Comparison of ENCODE assay signal across 12 cellular contexts in the genomic region with DNA sequence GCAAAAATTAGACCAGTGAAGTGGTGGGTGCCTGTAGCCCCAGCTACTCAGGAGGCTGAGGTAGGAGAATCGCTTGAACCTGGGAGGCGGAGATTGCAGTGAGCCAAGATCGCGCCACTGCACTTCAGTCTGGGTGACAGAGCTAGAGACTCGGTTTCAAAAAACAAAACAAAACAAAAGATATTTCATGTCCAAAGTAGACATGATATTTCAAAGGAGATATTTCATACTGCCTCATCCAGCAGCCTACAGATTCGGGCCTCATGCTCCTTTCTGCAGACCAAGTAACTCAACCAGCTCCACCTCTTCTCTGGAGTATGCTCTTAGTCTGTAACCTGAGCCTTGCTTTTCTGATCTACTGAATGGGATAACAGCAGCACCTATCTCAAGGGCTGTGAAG. TPM values are rescaled to one million over a fixed set of nuclear protein-coding genes. Genes with fewer than 3 reads are reported as not detected.
A peak's percentile ranks its signal among the peaks of the same experiment; 100 is the strongest.
DNase-seq lines count a peak whose midpoint lies in the region; ATAC-seq lines count a peak whose summit lies in the region.
"Had no signal": no experiment of that assay in that cellular context is flagged by ENCODE, and none has a peak within 500 bp of the region (broad histone marks: within the 10 kb centered on the region; RNA-seq: fewer than 3 reads in every experiment).

No MANE protein-coding gene starts in this region.

- H3K4me3 Mint-ChIP-seq in activated T-cell treated with anti-CD3 and anti-CD28 coated beads, Interleukin-2, amount 50 U/mL, for 24 hours = no peak overlapping the region
- H3K4me3 Mint-ChIP-seq in activated T-cell treated with anti-CD3 and anti-CD28 coated beads, Interleukin-2, amount 50 U/mL, for 4 hours = no peak overlapping the region
- no peak overlapping the region for H3K4me3 Mint-ChIP-seq in stimulated activated effector memory CD8-positive, alpha-beta T cell treated with anti-CD3 and anti-CD28 coated beads, Interleukin-12 subunit alpha, Interleukin-12 subunit beta, amount 100 ng/mL, for 72 hours

- H3K27ac Mint-ChIP-seq in activated T-cell treated with anti-CD3 and anti-CD28 coated beads, Interleukin-2, amount 50 U/mL, for 24 hours = peak overlapping the region; percentile 72
- H3K27ac Mint-ChIP-seq in stimulated activated effector memory CD8-positive, alpha-beta T cell treated with anti-CD3 and anti-CD28 coated beads, Interleukin-12 subunit alpha, Interleukin-12 subunit beta, amount 100 ng/mL, for 72 hours = peak overlapping the region; percentile 65

- no peak for ATAC-seq in activated T-cell treated with anti-CD3 and anti-CD28 coated beads, Interleukin-2, amount 50 U/mL, for 4 hours
- no peak for ATAC-seq in stimulated activated effector memory CD8-positive, alpha-beta T cell treated with anti-CD3 and anti-CD28 coated beads, Interleukin-12 subunit alpha, Interleukin-12 subunit beta, amount 100 ng/mL, for 72 hours
- ATAC-seq in HG03354 (IDR thresholded peaks at IDR 0.05; ENCODE audit: poor library complexity, severe bottlenecking, unreplicated experiment) = no peak
- ATAC-seq in HG02973 (IDR thresholded peaks at IDR 0.05; ENCODE audit: unreplicated experiment) = no peak

- H3K36me3 Mint-ChIP-seq in activated T-cell treated with anti-CD3 and anti-CD28 coated beads, Interleukin-2, amount 50 U/mL, for 24 hours (ENCODE audit: low read depth) = peaks cover 79% of the 10 kb centered on the region
- H3K36me3 Mint-ChIP-seq in activated T-cell treated with anti-CD3 and anti-CD28 coated beads, Interleukin-2, amount 50 U/mL, for 4 hours (ENCODE audit: insufficient read depth) = peaks cover 16% of the 10 kb centered on the region
- peaks cover 53% of the 10 kb centered on the region for H3K36me3 Mint-ChIP-seq in stimulated activated effector memory CD8-positive, alpha-beta T cell treated with anti-CD3 and anti-CD28 coated beads, Interleukin-12 subunit alpha, Interleukin-12 subunit beta, amount 100 ng/mL, for 72 hours

- no peak for DNase-seq in activated T-cell treated with anti-CD3 and anti-CD28 coated beads, Interleukin-2, amount 50 U/mL, for 24 hours
- DNase-seq in activated T-cell treated with anti-CD3 and anti-CD28 coated beads, Interleukin-2, amount 50 U/mL, for 4 hours = no peak
- DNase-seq in NCI-H187 treated with DMSO at 0.1 percent for 48 hours (lab: John Stamatoyannopoulos, UW) (peak; percentile 76), epithelial cell of prostate (ENCODE audit: low read depth, low spot score) (no peak)
- no peak for DNase-seq in stimulated activated effector memory CD8-positive, alpha-beta T cell treated with anti-CD3 and anti-CD28 coated beads, Interleukin-12 subunit alpha, Interleukin-12 subunit beta, amount 100 ng/mL, for 72 hours (ENCODE audit: low spot score in 2 of 2)
- no peak for DNase-seq in activated CD4-positive, CD25-positive, alpha-beta regulatory T cell treated with anti-CD3 and anti-CD28 coated beads, Interleukin-2, amount 50 U/mL, for 72 hours
- DNase-seq: IMR-90, mesendoderm, NCI-H146, trophoblast cell had no signal

- H3K27me3 Mint-ChIP-seq in activated T-cell treated with anti-CD3 and anti-CD28 coated beads, Interleukin-2, amount 50 U/mL, for 24 hours = no peaks in the 10 kb centered on the region
- no peaks in the 10 kb centered on the region for H3K27me3 Mint-ChIP-seq in activated T-cell treated with anti-CD3 and anti-CD28 coated beads, Interleukin-2, amount 50 U/mL, for 4 hours (ENCODE audit: low read depth)

- peaks cover 76% of the 10 kb centered on the region for H3K4me1 Mint-ChIP-seq in activated T-cell treated with anti-CD3 and anti-CD28 coated beads, Interleukin-2, amount 50 U/mL, for 24 hours (ENCODE audit: low read depth)
- H3K4me1 Mint-ChIP-seq in activated T-cell treated with anti-CD3 and anti-CD28 coated beads, Interleukin-2, amount 50 U/mL, for 4 hours (ENCODE audit: low read depth) = peaks cover 53% of the 10 kb centered on the region
- H3K4me1 Mint-ChIP-seq in stimulated activated effector memory CD8-positive, alpha-beta T cell treated with anti-CD3 and anti-CD28 coated beads, Interleukin-12 subunit alpha, Interleukin-12 subunit beta, amount 100 ng/mL, for 72 hours = peaks cover 60% of the 10 kb centered on the region

- peak overlapping the region; percentile 91 for H3K27ac ChIP-seq in epithelial cell of prostate

- H3K9me3 Mint-ChIP-seq in activated T-cell treated with anti-CD3 and anti-CD28 coated beads, Interleukin-2, amount 50 U/mL, for 24 hours = no peaks in the 10 kb centered on the region
- H3K9me3 Mint-ChIP-seq in activated T-cell treated with anti-CD3 and anti-CD28 coated beads, Interleukin-2, amount 50 U/mL, for 4 hours = no peaks in the 10 kb centered on the region
- H3K9me3 Mint-ChIP-seq in stimulated activated effector memory CD8-positive, alpha-beta T cell treated with anti-CD3 and anti-CD28 coated beads, Interleukin-12 subunit alpha, Interleukin-12 subunit beta, amount 100 ng/mL, for 72 hours = no peaks in the 10 kb centered on the region

RNA-seq across cellular contexts. Expression of a gene that starts 15.0 kb away (rescaled TPM):
- total RNA-seq in activated T-cell treated with anti-CD3 and anti-CD28 coated beads, Interleukin-2, amount 50 U/mL, for 4 hours = 10 to 100 TPM; 77.7 to 91.6 (median 90.4) TPM

RNA-seq across cellular contexts. Expression of a gene that starts 32.0 kb away (rescaled TPM):
- total RNA-seq in activated T-cell treated with anti-CD3 and anti-CD28 coated beads, Interleukin-2, amount 50 U/mL, for 4 hours = 100 to 1,000 TPM in 1 of 3 donors, 10 to 100 TPM in 2; 90.0 to 112 (median 99.3) TPM

RNA-seq across cellular contexts. Expression of a gene that starts 50.2 kb away (rescaled TPM):
- total RNA-seq in activated T-cell treated with anti-CD3 and anti-CD28 coated beads, Interleukin-2, amount 50 U/mL, for 4 hours = 10 to 100 TPM; 57.1 to 61.6 (median 57.6) TPM
